Comparison of ENCODE assay signal across 10 cellular contexts in genomic region chr15:42065008-42065407, GRCh38. TPM values are rescaled to one million over a fixed set of nuclear protein-coding genes. Genes with fewer than 3 reads are reported as not detected.
DNase-seq lines count a peak whose midpoint lies in the region; ATAC-seq and TF ChIP-seq lines count a peak whose summit lies in the region.
"Had no signal": no experiment of that assay in that cellular context is flagged by ENCODE, and none has a peak within 500 bp of the region (broad histone marks: within the 10 kb centered on the region; RNA-seq: fewer than 3 reads in every experiment).

No MANE protein-coding gene starts in this region.

- no peaks in the 10 kb centered on the region for H3K9me3 ChIP-seq in adrenal gland (replicated peaks in 1 of 3)
- H3K9me3 ChIP-seq: mucosa of descending colon had no signal

- peaks cover 0 to 4% of the 10 kb centered on the region in 2 donors for H3K4me1 ChIP-seq in adrenal gland (replicated peaks in 1 of 2)

- no peak for TF ChIP-seq CTCF in adrenal gland (IDR thresholded peaks at IDR 0.05)

- no peaks in the 10 kb centered on the region for H3K36me3 ChIP-seq in adrenal gland (replicated peaks in 1 of 2)
- H3K36me3 ChIP-seq in H7 (replicated peaks; ENCODE audit: control insufficient read depth, insufficient read depth, low read length) = no peaks in the 10 kb centered on the region

- H3K27me3 ChIP-seq in adrenal gland (no peaks in the 10 kb centered on the region), H7 (ENCODE audit: control insufficient read depth, insufficient read depth, low read length) (no peaks in the 10 kb centered on the region)

- H3K27ac ChIP-seq in adrenal gland = no peak overlapping the region

- ATAC-seq in HG03135 (IDR thresholded peaks at IDR 0.05; ENCODE audit: unreplicated experiment) = no peak
- ATAC-seq: mucosa of descending colon had no signal

- DNase-seq in Daoy (ENCODE audit: low read depth) = peak; percentile 26
- peak; percentile 13 for DNase-seq in LHCN-M2 (ENCODE audit: low read depth)
- peak in 5 of 7 donors; percentile 19 to 57 (median 27) for DNase-seq in adrenal gland
- DNase-seq in medulla oblongata (ENCODE audit: extremely low spot score) = peak; percentile 66
- DNase-seq in H7 = no peak
- DNase-seq in stimulated activated CD4-positive, alpha-beta T cell treated with anti-CD3 and anti-CD28 coated beads, Interleukin-4, amount 100 ng/mL, for 1 hour = no peak
- DNase-seq in HuH-7.5 (ENCODE audit: low spot score) = no peak
- DNase-seq: activated naive CD4-positive, alpha-beta T cell; mucosa of descending colon had no signal

- H3K4me3 ChIP-seq in adrenal gland (no peak overlapping the region), H7 (ENCODE audit: insufficient read depth, low read depth, low read length) (no peak overlapping the region)
- H3K4me3 ChIP-seq: mucosa of descending colon had no signal

- intact Hi-C loops in adrenal gland (cut with DNase I) = loop anchor here in 1 of 2 donors (5.0 kb wide), 1 partner anchor 77 kb away; no protein-coding TSS in a partner anchor

- no peak for TF ChIP-seq POLR2A in adrenal gland (IDR thresholded peaks at IDR 0.05)

- WGBS in adrenal gland, 4 donors = 32 to 47% (median 44%) methylated on average over 7 of the region's 7 CpGs

RNA-seq across cellular contexts. Expression of gene PLA2G4D, which starts 29.4 kb away (rescaled TPM):
- total RNA-seq in Daoy (2014; rRNA removed; shearing (Covaris generic)) = not detected in 2 replicates
- total RNA-seq in LHCN-M2 (2014; rRNA removed) (not detected in 2 replicates), adrenal gland (1 to 10 TPM in 1 of 8 donors, under 1 TPM in 5, not detected in 2; 0.10 to 1.0 (median 0.23) TPM)
- not detected for polyA plus RNA-seq in LHCN-M2 (2012)
- 1 to 10 TPM in 1 of 3 donors, under 1 TPM in 2; 0.07 to 1.2 (median 0.16) TPM for polyA plus RNA-seq in adrenal gland
- 0.11 and 0.17 TPM in 2 replicates for total RNA-seq in H7 (2014; rRNA removed; shearing (Covaris generic))

RNA-seq across cellular contexts. Expression of gene PLA2G4E, which starts 44.2 kb away (rescaled TPM):
- total RNA-seq in Daoy (2014; rRNA removed; shearing (Covaris generic)) = not detected in 2 replicates
- total RNA-seq in LHCN-M2 (2014; rRNA removed) (not detected in 2 replicates), adrenal gland (under 1 TPM in 1 of 8 donors, not detected in 7; 0.25 TPM)
- polyA plus RNA-seq in LHCN-M2 (2012) = not detected
- 1 to 10 TPM in 1 of 3 donors, under 1 TPM in 1, not detected in 1; 0.03 to 1.1 TPM for polyA plus RNA-seq in adrenal gland
- not detected in 2 replicates for total RNA-seq in H7 (2014; rRNA removed; shearing (Covaris generic))

Comparison
In these comparisons a context has a peak if more than half of its experiments do, and no peak if none do; other contexts are left out.
1. DNase-seq: peak in Daoy (single experiment), LHCN-M2 (single experiment), adrenal gland (5 of 7) and medulla oblongata (single experiment); none in H7 (single experiment), stimulated activated CD4-positive, alpha-beta T cell treated with anti-CD3 and anti-CD28 coated beads, Interleukin-4, amount 100 ng/mL, for 1 hour (single experiment) and HuH-7.5 (single experiment).